Comparison of ENCODE assay signal across 8 cellular contexts in the genomic region with DNA sequence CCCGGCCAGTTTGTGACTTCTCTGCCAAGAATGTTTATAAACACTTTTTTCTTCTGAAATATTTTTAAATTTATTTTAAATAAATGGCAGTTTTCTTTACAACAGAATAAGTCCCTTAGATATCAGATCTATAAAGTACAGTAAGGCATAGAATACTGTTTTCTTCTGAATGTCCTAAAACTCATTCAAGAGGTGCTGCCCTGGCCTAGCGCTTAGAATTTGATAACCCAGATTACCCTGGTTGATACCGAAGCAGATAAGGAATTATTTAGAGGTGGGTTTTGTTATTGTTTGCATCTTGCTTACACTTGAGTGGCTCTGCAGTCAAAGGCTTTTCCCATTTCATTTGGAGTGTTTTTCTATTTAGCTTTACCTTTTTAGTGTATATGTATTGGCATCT. TPM values are rescaled to one million over a fixed set of nuclear protein-coding genes. Genes with fewer than 3 reads are reported as not detected.
DNase-seq lines count a peak whose midpoint lies in the region; ATAC-seq, FAIRE-seq and TF ChIP-seq lines count a peak whose summit lies in the region.

No MANE protein-coding gene starts in this region.

- peaks cover 5% of the 10 kb centered on the region for H3K36me3 Mint-ChIP-seq in progenitor cell of endocrine pancreas (ENCODE audit: insufficient read depth)

- BruUV-seq in PC-9 (replicated peaks; lab: Mats Ljungman, UMichigan) = no TSS peak

- no peaks in the 10 kb centered on the region for H3K9me2 ChIP-seq in PC-9 (ENCODE audit: insufficient read depth)

- intact Hi-C loops in PC-9 (cut with micrococcal nuclease; ENCODE audit: unreplicated experiment) = loop anchor here (5.0 kb wide), 1 partner anchor 78 kb away; the partner anchor contains the start of gene GLB1L2

- H4K20me1 ChIP-seq in PC-9 (ENCODE audit: insufficient read depth) = no peaks in the 10 kb centered on the region

- ATAC-seq in GM21381 (IDR thresholded peaks at IDR 0.05; ENCODE audit: unreplicated experiment) = no peak

- H3K79me2 ChIP-seq in PC-9 (ENCODE audit: low read depth) = peaks cover 18% of the 10 kb centered on the region

- DNase-seq in PC-9 (no peak), epithelial cell of proximal tubule (ENCODE audit: low read depth) (no peak), progenitor cell of endocrine pancreas (ENCODE audit: low spot score, unreplicated experiment) (no peak), HUDEP-2 (lab: John Stamatoyannopoulos, UW; ENCODE audit: unreplicated experiment in 76 of 76) (no peak), D721Med (ENCODE audit: insufficient read length, low spot score) (no peak)
- no peak for DNase-seq in stimulated activated CD4-positive, alpha-beta T cell treated with anti-CD3 and anti-CD28 coated beads, Interleukin-12 subunit alpha, Interleukin-12 subunit beta, amount 100 ng/mL, for 4 hours

- H3K27me3 ChIP-seq in PC-9 (ENCODE audit: insufficient read depth, low read depth) = no peaks in the 10 kb centered on the region

- CTCF ChIA-PET in PC-9 (lab: Charles Lee) = no interaction called here

- H3K36me3 ChIP-seq in PC-9 (ENCODE audit: low read depth) = no peaks in the 10 kb centered on the region

- H3K4me3 Mint-ChIP-seq in progenitor cell of endocrine pancreas (ENCODE audit: low read depth) = peak overlapping the region; percentile 85

- POLR2A ChIA-PET in PC-9 (lab: Charles Lee; ENCODE audit: unreplicated experiment) = no interaction called here

- H2AFZ ChIP-seq in PC-9 = no peak overlapping the region

- no peaks in the 10 kb centered on the region for H3F3A ChIP-seq in PC-9 (ENCODE audit: insufficient read depth, low read depth)

- H3K4me3 ChIP-seq in GM08714 (ENCODE audit: low read length) = peak overlapping the region; percentile 93
- H3K4me3 ChIP-seq in PC-9 = peak overlapping the region; percentile 73
- H3K4me3 ChIP-seq in epithelial cell of proximal tubule (ENCODE audit: low read depth, low read length) = peak overlapping the region; percentile 95

- no peaks in the 10 kb centered on the region for H3K9me3 Mint-ChIP-seq in progenitor cell of endocrine pancreas (ENCODE audit: low read depth)

- H3K4me1 Mint-ChIP-seq in progenitor cell of endocrine pancreas (ENCODE audit: low read depth) = peaks cover 16% of the 10 kb centered on the region

- no peak for TF ChIP-seq CTCF in PC-9 (conservative IDR thresholded peaks at IDR 0.05)
- no peak for TF ChIP-seq CTCF in epithelial cell of proximal tubule (conservative IDR thresholded peaks at IDR 0.05; ENCODE audit: low read depth, low read length)
- TF ChIP-seq CTCF in progenitor cell of endocrine pancreas (IDR thresholded peaks at IDR 0.05; ENCODE audit: unreplicated experiment) = no peak
- TF ChIP-seq CTCF in D721Med (IDR thresholded peaks at IDR 0.05; ENCODE audit: insufficient read depth, missing control alignments) = no peak

- no peaks in the 10 kb centered on the region for H3K9me3 ChIP-seq in PC-9 (ENCODE audit: insufficient read depth, low read depth)

- peaks cover 15% of the 10 kb centered on the region for H3K4me1 ChIP-seq in PC-9 (replicated peaks; ENCODE audit: insufficient read depth)

- no peak for FAIRE-seq in D721Med (lab: Jason Lieb, UNC)

- H3K27me3 Mint-ChIP-seq in progenitor cell of endocrine pancreas = no peaks in the 10 kb centered on the region

- peak overlapping the region; percentile 96 for H3K4me2 ChIP-seq in PC-9

- no peak overlapping the region for H3K27ac Mint-ChIP-seq in progenitor cell of endocrine pancreas

- no peak overlapping the region for H3K27ac ChIP-seq in PC-9

RNA-seq across cellular contexts. Expression of gene ACAD8, which starts 1.1 kb away (rescaled TPM):
- total RNA-seq in PC-9 (2021) (16.1 and 17.2 TPM in 2 replicates), epithelial cell of proximal tubule (15.6 and 18.1 TPM in 2 replicates), progenitor cell of endocrine pancreas (35.9 and 37.6 TPM in 2 replicates)

RNA-seq across cellular contexts. Expression of gene THYN1, which starts 1.3 kb away (rescaled TPM):
- total RNA-seq in PC-9 (2021) = 29.8 and 41.2 TPM in 2 replicates
- total RNA-seq in epithelial cell of proximal tubule = 51.6 and 69.2 TPM in 2 replicates
- total RNA-seq in progenitor cell of endocrine pancreas = 69.6 and 70.5 TPM in 2 replicates

RNA-seq across cellular contexts. Expression of gene GLB1L3, which starts 21.7 kb away (rescaled TPM):
- total RNA-seq in PC-9 (2021) (not detected in 2 replicates), epithelial cell of proximal tubule (0.17 TPM in 1 of 2 replicates, not detected in the other), progenitor cell of endocrine pancreas (not detected in 2 replicates)

RNA-seq across cellular contexts. Expression of gene VPS26B, which starts 30.0 kb away (rescaled TPM):
- 28.6 and 28.8 TPM in 2 replicates for total RNA-seq in PC-9 (2021)
- total RNA-seq in epithelial cell of proximal tubule = 17.8 and 23.1 TPM in 2 replicates
- total RNA-seq in progenitor cell of endocrine pancreas = 39.5 and 39.6 TPM in 2 replicates

RNA-seq across cellular contexts. Expression of gene NCAPD3, which starts 30.7 kb away (rescaled TPM):
- total RNA-seq in PC-9 (2021) = 40.6 and 49.6 TPM in 2 replicates
- total RNA-seq in epithelial cell of proximal tubule = 16.2 and 27.9 TPM in 2 replicates
- 30.0 and 30.9 TPM in 2 replicates for total RNA-seq in progenitor cell of endocrine pancreas
